Comparison of ENCODE assay signal across 8 cellular contexts in the genomic region with DNA sequence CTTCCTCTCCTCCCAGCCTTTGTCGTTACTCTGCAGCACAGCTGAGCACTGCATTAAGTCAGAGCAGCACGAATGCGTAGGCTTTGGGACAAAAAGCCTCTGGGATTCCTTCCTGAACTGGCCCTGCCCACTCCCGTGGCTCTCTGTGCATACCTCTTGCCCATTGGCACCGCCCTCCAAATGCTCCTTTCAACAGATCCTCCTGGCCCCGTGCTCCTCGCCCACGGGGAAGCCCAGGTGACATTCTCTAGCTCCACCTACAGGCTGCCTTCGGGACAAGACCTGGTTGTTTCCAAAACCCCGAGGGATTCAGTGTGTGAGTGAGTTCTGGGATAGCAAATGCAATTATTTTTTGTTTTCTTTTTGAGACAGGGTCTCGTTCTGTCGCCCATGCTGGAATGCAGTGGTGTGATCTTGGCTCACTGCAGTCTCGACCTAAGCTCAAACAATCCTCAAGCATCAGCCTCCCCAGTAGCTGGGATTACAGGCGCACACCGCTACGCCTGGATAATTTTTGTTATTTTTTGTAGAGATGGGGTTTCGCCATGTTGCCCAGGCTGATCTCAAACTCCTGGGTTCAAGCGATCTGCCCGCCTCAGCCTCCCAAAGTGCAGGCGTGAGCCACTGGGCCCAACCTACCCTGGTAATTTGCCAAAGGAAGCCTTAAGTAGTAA. TPM values are rescaled to one million over a fixed set of nuclear protein-coding genes. Genes with fewer than 3 reads are reported as not detected.
DNase-seq lines count a peak whose midpoint lies in the region; ATAC-seq and TF ChIP-seq lines count a peak whose summit lies in the region.

No MANE protein-coding gene starts in this region.

- TF ChIP-seq CTCF in activated B cell treated with CpG ODN at 0.5 μM for 24 hours (IDR thresholded peaks at IDR 0.05): no peak
- TF ChIP-seq CTCF in cardiac fibroblast (IDR thresholded peaks at IDR 0.05; ENCODE audit: low read depth, low read length): peak; percentile 82

- H3K27me3 Mint-ChIP-seq in activated B cell treated with CpG ODN at 0.5 μM for 24 hours: no peaks in the 10 kb centered on the region

- CTCF ChIA-PET in activated B cell treated with CpG ODN at 0.5 μM for 24 hours (lab: Charles Lee): interaction anchor here (0.6 to 5.5 kb wide), 9 partner anchors 10 to 119 kb away, joined by 3 to 75 read pairs (median 3); no protein-coding TSS in a partner anchor

- peak overlapping the region; percentile 33 for H3K4me3 Mint-ChIP-seq in activated B cell treated with CpG ODN at 0.5 μM for 24 hours

- H3K27ac Mint-ChIP-seq in activated B cell treated with CpG ODN at 0.5 μM for 24 hours: no peak overlapping the region

- peak; percentile 59 for ATAC-seq in GM21529 (IDR thresholded peaks at IDR 0.05; ENCODE audit: unreplicated experiment)
- peak; percentile 79 for ATAC-seq in activated B cell treated with CpG ODN at 0.5 μM for 24 hours (ENCODE audit: low read depth)
- no peak for ATAC-seq in HG03457 (IDR thresholded peaks at IDR 0.05; ENCODE audit: unreplicated experiment)

- DNase-seq in AG08396 (ENCODE audit: low spot score) (peak; percentile 81), NCI-H2107 (lab: John Stamatoyannopoulos, UW) (peak; percentile 98), activated B cell treated with CpG ODN at 0.5 μM for 24 hours (peak; percentile 30), cardiac fibroblast (ENCODE audit: low read depth in 2 of 2) (peak; percentile 79 to 89), inferior parietal cortex (ENCODE audit: extremely low spot score) (peak; percentile 81)
- DNase-seq in stimulated activated CD4-positive, alpha-beta T cell treated with anti-CD3 and anti-CD28 coated beads, Interleukin-12 subunit alpha, Interleukin-12 subunit beta, amount 100 ng/mL, for 48 hours (ENCODE audit: low read depth in 2 of 3, low spot score in 1 of 3): peak; percentile 53 to 72 (median 64)

- intact Hi-C loops in activated B cell treated with CpG ODN at 0.5 μM for 24 hours (cut with micrococcal nuclease): loop anchor here (1.0 kb wide), 2 partner anchors 102 to 338 kb away; no protein-coding TSS in a partner anchor

- peaks cover 42% of the 10 kb centered on the region for H3K36me3 Mint-ChIP-seq in activated B cell treated with CpG ODN at 0.5 μM for 24 hours (ENCODE audit: low read depth)

- peaks cover 7% of the 10 kb centered on the region for H3K4me1 Mint-ChIP-seq in activated B cell treated with CpG ODN at 0.5 μM for 24 hours

- H3K4me3 ChIP-seq in cardiac fibroblast (replicated peaks in 1 of 2; ENCODE audit: low read depth in 2 of 2, low read length in 2 of 2): no peak overlapping the region

- H3K9me3 Mint-ChIP-seq in activated B cell treated with CpG ODN at 0.5 μM for 24 hours: no peaks in the 10 kb centered on the region

- POLR2A ChIA-PET in activated B cell treated with CpG ODN at 0.5 μM for 24 hours (lab: Charles Lee): interaction anchor here (1.0 kb wide), 1 partner anchor 11 kb away, joined by 3 read pairs; no protein-coding TSS in a partner anchor

RNA-seq across cellular contexts. Expression of gene TDRD9, which starts 17.9 kb away (rescaled TPM):
- total RNA-seq in activated B cell treated with CpG ODN at 0.5 μM for 24 hours: 2.6 and 3.1 TPM in 2 replicates

RNA-seq across cellular contexts. Expression of gene RD3L, which starts 31.9 kb away (rescaled TPM):
- not detected in 2 replicates for total RNA-seq in activated B cell treated with CpG ODN at 0.5 μM for 24 hours

Comparison
In these comparisons a context has a peak if more than half of its experiments do, and no peak if none do; other contexts are left out.
1. DNase-seq: peak in every context shown above with its lines; median percentile 98 in NCI-H2107; 84 in cardiac fibroblast; 81 in AG08396; 81 in inferior parietal cortex; 64 in stimulated activated CD4-positive, alpha-beta T cell treated with anti-CD3 and anti-CD28 coated beads, Interleukin-12 subunit alpha, Interleukin-12 subunit beta, amount 100 ng/mL, for 48 hours; 30 in activated B cell treated with CpG ODN at 0.5 μM for 24 hours.